Comparison of ENCODE assay signal across 9 cellular contexts in genomic region chrX:46838482-46838857, GRCh38. TPM values are rescaled to one million over a fixed set of nuclear protein-coding genes. Genes with fewer than 3 reads are reported as not detected.
DNase-seq lines count a peak whose midpoint lies in the region; ATAC-seq, FAIRE-seq and TF ChIP-seq lines count a peak whose summit lies in the region.
"Had no signal": no experiment of that assay in that cellular context is flagged by ENCODE, and none has a peak within 500 bp of the region (broad histone marks: within the 10 kb centered on the region; RNA-seq: fewer than 3 reads in every experiment).

No MANE protein-coding gene starts in this region.

- no peaks in the 10 kb centered on the region for H3K9me1 ChIP-seq in endothelial cell of umbilical vein (replicated peaks; ENCODE audit: control insufficient read depth, extremely low read depth, insufficient read depth, low read length)

- dilution Hi-C loops in endothelial cell of umbilical vein (cut with MboI; ENCODE audit: extremely low pct_ligation_motif_present, low sequenced_read_pairs): no loop called here

- H4K20me1 ChIP-seq in endothelial cell of umbilical vein (replicated peaks; ENCODE audit: control insufficient read depth, extremely low read depth, insufficient read depth, low read length): no peaks in the 10 kb centered on the region

- POLR2A ChIA-PET in Panc1 (lab: Charles Lee) (no interaction called here), endothelial cell of umbilical vein (lab: Charles Lee) (no interaction called here)

- H2AFZ ChIP-seq in endothelial cell of umbilical vein (ENCODE audit: low read depth, low read length): no peak overlapping the region

- TF ChIP-seq CTCF in GM12865 (IDR thresholded peaks at IDR 0.05; ENCODE audit: insufficient read depth, low read depth, low read length, missing control alignments) (no peak), Panc1 (IDR thresholded peaks at IDR 0.05) (no peak), endothelial cell of umbilical vein (IDR thresholded peaks at IDR 0.05; ENCODE audit: extremely low read depth in 1 of 2, insufficient read depth in 1 of 2, low read depth in 1 of 2, low read length in 2 of 2) (no peak)

- BruUV-seq in Panc1 (replicated peaks; lab: Mats Ljungman, UMichigan) (no TSS peak), endothelial cell of umbilical vein (replicated peaks; lab: Mats Ljungman, UMichigan) (no TSS peak)

- no peaks in the 10 kb centered on the region for H3K9me3 ChIP-seq in Panc1 (ENCODE audit: control insufficient read depth, insufficient read depth, low read depth, low read length)
- no peaks in the 10 kb centered on the region for H3K9me3 ChIP-seq in endothelial cell of umbilical vein (replicated peaks; ENCODE audit: control insufficient read depth, insufficient read depth, low read length)

- H3K27ac ChIP-seq in Panc1 (ENCODE audit: low read length) (peak overlapping the region; percentile 93), endothelial cell of umbilical vein (ENCODE audit: insufficient read depth, low read depth, low read length) (peak overlapping the region; percentile 67)

- H3K4me3 ChIP-seq in GM12865 (ENCODE audit: low read depth, low read length) (peak overlapping the region; percentile 59), Panc1 (ENCODE audit: low read depth in 2 of 2, low read length in 2 of 2) (peak overlapping the region; percentile 92 to 94), endothelial cell of umbilical vein (replicated peaks in 1 of 3; ENCODE audit: insufficient read depth in 1 of 3, low read depth in 1 of 3, low read length in 3 of 3) (peak overlapping the region; percentile 70 to 96 (median 71))

- peak overlapping the region; percentile 92 for H3K4me2 ChIP-seq in endothelial cell of umbilical vein (ENCODE audit: insufficient read depth, low read length)

- H3K4me1 ChIP-seq in Panc1 (ENCODE audit: control insufficient read depth, insufficient read depth, low read length): peaks cover 8% of the 10 kb centered on the region
- H3K4me1 ChIP-seq in endothelial cell of umbilical vein (ENCODE audit: control insufficient read depth, extremely low read depth, insufficient read depth, low read length): peaks cover 5% of the 10 kb centered on the region

- DNase-seq in GM12865 (ENCODE audit: low read depth) (no peak), Panc1 (ENCODE audit: low read depth, low spot score) (no peak), endothelial cell of umbilical vein (ENCODE audit: low read depth, low spot score) (no peak), renal cortical epithelial cell (ENCODE audit: low read depth) (peak; percentile 29), A172 (ENCODE audit: low spot score) (no peak), medulla oblongata (ENCODE audit: extremely low spot score) (no peak), COR-L47 (lab: John Stamatoyannopoulos, UW) (no peak), C1 segment of cervical spinal cord (lab: John Stamatoyannopoulos, UW) (no peak)
- DNase-seq: NCI-H1930 had no signal

- peaks cover 55% of the 10 kb centered on the region for H3K79me2 ChIP-seq in endothelial cell of umbilical vein (ENCODE audit: control insufficient read depth, insufficient read depth, low read length)

- peak overlapping the region; percentile 72 for H3K9ac ChIP-seq in endothelial cell of umbilical vein (replicated peaks; ENCODE audit: extremely low read depth, insufficient read depth, low read length)

- CTCF ChIA-PET in Panc1 (lab: Charles Lee) (no interaction called here), endothelial cell of umbilical vein (lab: Charles Lee) (no interaction called here)

- no peak for ATAC-seq in Panc1

- no peak for FAIRE-seq in endothelial cell of umbilical vein (lab: Jason Lieb, UNC)

- intact Hi-C loops in Panc1 (cut with micrococcal nuclease; ENCODE audit: unreplicated experiment): no loop called here
- intact Hi-C loops in endothelial cell of umbilical vein (cut with micrococcal nuclease): loop anchor here (2.0 to 5.0 kb wide), 2 partner anchors 34 to 66 kb away; no protein-coding TSS in a partner anchor

- H3K36me3 ChIP-seq in Panc1 (ENCODE audit: control insufficient read depth, insufficient read depth, low read length): no peaks in the 10 kb centered on the region; the same call in 1 of the 2 replicates
- no peaks in the 10 kb centered on the region for H3K36me3 ChIP-seq in endothelial cell of umbilical vein (ENCODE audit: control insufficient read depth in 2 of 2, extremely low read depth in 1 of 2, insufficient read depth in 2 of 2, low read length in 2 of 2)

- in situ Hi-C loops in Panc1 (cut with HindIII; ENCODE audit: low pct_unique_long_range_greater_than_20kb, low sequenced_read_pairs): no loop called here

- H3K27me3 ChIP-seq in Panc1 (ENCODE audit: control insufficient read depth, insufficient read depth, low read length): no peaks in the 10 kb centered on the region
- no peaks in the 10 kb centered on the region for H3K27me3 ChIP-seq in endothelial cell of umbilical vein (ENCODE audit: control insufficient read depth in 2 of 2, insufficient read depth in 2 of 2, low read length in 2 of 2)

- no peak for TF ChIP-seq POLR2A in endothelial cell of umbilical vein (IDR thresholded peaks at IDR 0.05; ENCODE audit: low read depth, low read length)

TF ChIP-seq in endothelial cell of umbilical vein, 7 proteins besides CTCF, POLR2A, EP300 and RAD21:
- TF ChIP-seq FOS (IDR thresholded peaks at IDR 0.05; ENCODE audit: borderline replicate concordance, insufficient read depth, low read length) (peak; percentile 30), EZH2 (IDR thresholded peaks at IDR 0.05; ENCODE audit: borderline replicate concordance, low read depth, low read length, severe bottlenecking) (no peak)
- TF ChIP-seq, protein P1, sequence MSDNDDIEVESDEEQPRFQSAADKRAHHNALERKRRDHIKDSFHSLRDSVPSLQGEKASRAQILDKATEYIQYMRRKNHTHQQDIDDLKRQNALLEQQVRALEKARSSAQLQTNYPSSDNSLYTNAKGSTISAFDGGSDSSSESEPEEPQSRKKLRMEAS (IDR thresholded peaks at IDR 0.05; ENCODE audit: insufficient read depth, insufficient read length): no peak

RNA-seq across cellular contexts. Expression of gene RP2, which starts 1.6 kb away (rescaled TPM):
- total RNA-seq in Panc1 (2021; ENCODE audit: unreplicated experiment) (17.3 TPM), endothelial cell of umbilical vein (18.7 and 20.5 TPM in 2 replicates), renal cortical epithelial cell (20.7 and 42.7 TPM in 2 replicates)
- polyA plus RNA-seq in Panc1 (2012; ENCODE audit: insufficient read length): 9.4 TPM
- polyA plus RNA-seq in endothelial cell of umbilical vein: 5.9 and 7.4 TPM in 2 replicates
- polyA plus RNA-seq in endothelial cell of umbilical vein (2011; cell fraction: cytosol; rRNA removed): 9.1 and 9.3 TPM in 2 replicates
- 4.9 and 6.4 TPM in 2 replicates for polyA plus RNA-seq in endothelial cell of umbilical vein (2011; cell fraction: nucleus; rRNA removed)
- 15.5 and 21.4 TPM in 2 replicates for polyA plus RNA-seq in endothelial cell of umbilical vein (2012)
- polyA minus RNA-seq in endothelial cell of umbilical vein: 15.1 and 15.4 TPM in 2 replicates
- polyA minus RNA-seq in endothelial cell of umbilical vein (2011; cell fraction: cytosol; rRNA and poly(A)+ RNA removed): 7.9 TPM
- polyA minus RNA-seq in endothelial cell of umbilical vein (2011; cell fraction: nucleus; rRNA and poly(A)+ RNA removed): 6.9 and 12.4 TPM in 2 replicates
- total RNA-seq in A172 (2014; rRNA removed; shearing (Covaris generic)): 29.2 and 33.7 TPM in 2 replicates
